In the genomic region with DNA sequence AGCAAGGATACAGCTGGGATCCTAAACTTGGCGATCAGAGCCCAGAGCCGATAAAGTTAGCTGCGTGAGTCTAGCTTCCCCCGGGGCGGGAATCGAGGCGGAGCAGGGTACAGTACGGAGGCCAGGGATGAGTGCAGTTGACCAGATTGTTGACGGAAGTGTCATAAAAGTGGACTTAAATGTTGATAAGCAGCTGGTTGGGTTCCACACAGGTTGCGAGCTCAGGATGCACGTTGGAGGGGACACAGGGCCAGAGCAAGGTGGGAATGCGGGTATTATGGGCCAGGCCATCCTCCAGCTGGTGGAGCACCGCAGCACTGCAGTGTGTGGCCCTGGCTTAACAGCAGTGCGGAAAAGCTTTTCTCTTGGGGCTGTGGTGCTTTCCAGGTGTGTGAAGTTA, we compare ENCODE assay signal across 8 cellular contexts.
DNase-seq lines count a peak whose midpoint lies in the region; ATAC-seq, FAIRE-seq and TF ChIP-seq lines count a peak whose summit lies in the region.
"Not testable (repeated sequence)": the region's sequence is repeated elsewhere in the genome, so short reads cannot be mapped to it uniquely, and the experiment has no call there.

No MANE protein-coding gene starts in this region.

- H3K4me2 ChIP-seq in GM12878 (ENCODE audit: control insufficient read depth, insufficient read depth) = peak overlapping the region; percentile 50; the same call in 1 of the 2 replicates

- RAD21 ChIA-PET in GM12878 (lab: Charles Lee; ENCODE audit: unreplicated experiment) = not testable (repeated sequence)

- H3K27ac ChIP-seq in GM12878 (ENCODE audit: control insufficient read depth, insufficient read depth) (peak overlapping the region; percentile 27), stomach (peak overlapping the region in 4 of 5 donors; percentile 53 to 89 (median 82))

- TF ChIP-seq EP300 in GM12878 (IDR thresholded peaks at IDR 0.05; ENCODE audit: borderline replicate concordance in 1 of 2, control insufficient read depth in 1 of 2, low read depth in 2 of 2, low read length in 2 of 2); stomach (IDR thresholded peaks at IDR 0.05): not testable (repeated sequence)

- H3K9me3 Mint-ChIP-seq in T-cell; naive thymus-derived CD8-positive, alpha-beta T cell: not testable (repeated sequence)

- not testable (repeated sequence) for H3K27me3 Mint-ChIP-seq in T-cell; naive thymus-derived CD8-positive, alpha-beta T cell

- H3K36me3 ChIP-seq in GM12878 (ENCODE audit: control insufficient read depth in 2 of 2, insufficient read depth in 2 of 2, low read length in 1 of 2); stomach: not testable (repeated sequence)

- not testable (repeated sequence) for TF ChIP-seq CTCF in GM12878 (IDR thresholded peaks at IDR 0.05 in 2 of 3, conservative IDR thresholded peaks at IDR 0.05 in 1 of 3; ENCODE audit: control insufficient read depth in 2 of 3, extremely low read depth in 1 of 3, insufficient read depth in 1 of 3, low read depth in 3 of 3, low read length in 3 of 3); stomach (IDR thresholded peaks at IDR 0.05)

- H3K27ac Mint-ChIP-seq in T-cell = peak overlapping the region in 1 of 2 donors; percentile 94
- peak overlapping the region in 7 of 10 donors; percentile 88 to 97 (median 94) for H3K27ac Mint-ChIP-seq in naive thymus-derived CD8-positive, alpha-beta T cell

- not testable (repeated sequence) for H3K36me3 Mint-ChIP-seq in T-cell; naive thymus-derived CD8-positive, alpha-beta T cell

- TF ChIP-seq POLR2A in GM12878 (IDR thresholded peaks at IDR 0.05; ENCODE audit: low read depth, low read length); stomach (IDR thresholded peaks at IDR 0.05): not testable (repeated sequence)

- in situ Hi-C loops in GM12878 (cut with MboI) = not testable (repeated sequence)

- intact Hi-C loops in GM12878 (cut with micrococcal nuclease; ENCODE audit: unreplicated experiment); Right ventricle myocardium superior (cut with DNase I); stomach (cut with DNase I; ENCODE audit: low total_unique reads): not testable (repeated sequence)

- CTCF ChIA-PET in T-cell (lab: Charles Lee); GM12878 (lab: Yijun Ruan, JAX): not testable (repeated sequence)

- H3K4me3 Mint-ChIP-seq in T-cell = peak overlapping the region in 2 of 3 donors; percentile 93 to 96
- H3K4me3 Mint-ChIP-seq in naive thymus-derived CD8-positive, alpha-beta T cell = peak overlapping the region in 7 of 10 donors; percentile 89 to 100 (median 97)

- SMC1A ChIA-PET in GM12878 (lab: Charles Lee; ENCODE audit: uncharacterized antibody, unreplicated experiment) = not testable (repeated sequence)

- not testable (repeated sequence) for H3K9me3 ChIP-seq in GM12878 (replicated peaks; ENCODE audit: control insufficient read depth, insufficient read depth, low read length); stomach

- FAIRE-seq in GM12878 (lab: Jason Lieb, UNC) = not testable (repeated sequence)

- not testable (repeated sequence) for H3K4me1 Mint-ChIP-seq in T-cell
- peaks cover 0 to 20% (median 10%) of the 10 kb centered on the region in 4 donors for H3K4me1 Mint-ChIP-seq in naive thymus-derived CD8-positive, alpha-beta T cell

- 7% methylated on average over 14 of the region's 14 CpGs for WGBS in GM12878 (ENCODE audit: insufficient coverage, insufficient replicate concordance, low lambda C conversion rate, missing lambda C conversion rate)
- WGBS in stomach, 5 donors = 0 to 1% (median 0%) methylated on average over 3 to 12 of the region's 14 CpGs; no CpG with 5 or more reads in 2 of the 5 donors

- H2AFZ ChIP-seq in GM12878 (ENCODE audit: control insufficient read depth, low read depth, low read length) = not testable (repeated sequence)

- H3K4me3 ChIP-seq in GM12878 = peak overlapping the region; percentile 76
- peak overlapping the region; percentile 41 to 49 (median 46) for H3K4me3 ChIP-seq in stomach

- ATAC-seq in GM21723 (IDR thresholded peaks at IDR 0.05; ENCODE audit: unreplicated experiment) (peak; percentile 44), T-cell (replicated peaks in 1 of 4) (peak in 2 of 4 experiments; percentile 35 to 49), GM12878 (peak; percentile 78), Right ventricle myocardium superior (ENCODE audit: poor library complexity) (peak; percentile 65)
- peak in 1 of 2 donors; percentile 46 for ATAC-seq in naive thymus-derived CD8-positive, alpha-beta T cell

- TSS peak; percentile 84 for BruUV-seq in GM12878 (replicated peaks; lab: Mats Ljungman, UMichigan)

- POLR2A ChIA-PET in T-cell (lab: Charles Lee); GM12878 (lab: Charles Lee); naive thymus-derived CD8-positive, alpha-beta T cell (lab: Charles Lee): not testable (repeated sequence)

- not testable (repeated sequence) for TF ChIP-seq RAD21 in GM12878 (IDR thresholded peaks at IDR 0.05; ENCODE audit: insufficient read depth, low read depth, low read length)

- DNase-seq in ELF-1 (ENCODE audit: low read depth, low spot score) (peak; percentile 35), HK-2 (ENCODE audit: unreplicated experiment) (peak; percentile 3), T-cell (peak in 7 of 34 experiments; percentile 1 to 19 (median 6)), Right ventricle myocardium superior (peak; percentile 46)
- DNase-seq in GM12878 (ENCODE audit: low read depth, low spot score); stomach: not testable (repeated sequence)
- DNase-seq in naive thymus-derived CD8-positive, alpha-beta T cell = peak in 3 of 10 donors; percentile 5 to 26 (median 6)

- not testable (repeated sequence) for H3K4me1 ChIP-seq in GM12878 (ENCODE audit: control insufficient read depth, insufficient read depth, low read length); stomach

- not testable (repeated sequence) for H4K20me1 ChIP-seq in GM12878 (ENCODE audit: control insufficient read depth, insufficient read depth)

- H3K9ac ChIP-seq in GM12878 (ENCODE audit: control insufficient read depth, insufficient read depth, low read length) = peak overlapping the region; percentile 49

- H3K79me2 ChIP-seq in GM12878 (ENCODE audit: control insufficient read depth, insufficient read depth, low read length) = not testable (repeated sequence)

- H3K27me3 ChIP-seq in GM12878 (replicated peaks in 1 of 2; ENCODE audit: control insufficient read depth in 2 of 2, insufficient read depth in 2 of 2, low read length in 1 of 2); stomach: not testable (repeated sequence)
